In genomic region chr2:40127890-40128548, GRCh38 we compare ENCODE assay signal across 15 cellular contexts.
DNase-seq lines count a peak whose midpoint lies in the region; ATAC-seq, FAIRE-seq and TF ChIP-seq lines count a peak whose summit lies in the region.
"Had no signal": no experiment of that assay in that cellular context is flagged by ENCODE, and none has a peak within 500 bp of the region (broad histone marks: within the 10 kb centered on the region; RNA-seq: fewer than 3 reads in every experiment).

No MANE protein-coding gene starts in this region.

- H3K9me3 ChIP-seq in astrocyte (ENCODE audit: insufficient read depth, low read depth, low read length) (no peaks in the 10 kb centered on the region), mesenchymal stem cell (ENCODE audit: control insufficient read depth, low read length) (no peaks in the 10 kb centered on the region)
- H3K9me3 ChIP-seq: tibial nerve had no signal

- no peaks in the 10 kb centered on the region for H3K79me2 ChIP-seq in ACC112 (ENCODE audit: control insufficient read depth, insufficient read depth, low read length, unreplicated experiment)
- H3K79me2 ChIP-seq in astrocyte (ENCODE audit: insufficient read depth, low read length): no peaks in the 10 kb centered on the region

- H3K4me3 Mint-ChIP-seq in astrocyte (ENCODE audit: unreplicated experiment): no peak overlapping the region
- H3K4me3 Mint-ChIP-seq in activated CD4-positive, alpha-beta T cell treated with anti-CD3 and anti-CD28 coated beads, Interleukin-2, amount 10 ng/mL, durations not matched to agents 24 days and 14 days: no peak overlapping the region
- H3K4me3 Mint-ChIP-seq: central memory CD8-positive, alpha-beta T cell had no signal

- no peak overlapping the region for H2BK12ac ChIP-seq in mesenchymal stem cell (ENCODE audit: low read length in 2 of 2)

- no peak overlapping the region for H3K23ac ChIP-seq in mesenchymal stem cell (ENCODE audit: low read length in 2 of 2)

- H3K4me3 ChIP-seq in ACC112 (ENCODE audit: low read depth, low read length) (no peak overlapping the region), astrocyte (ENCODE audit: insufficient read depth, low read depth, low read length) (no peak overlapping the region), mesenchymal stem cell (ENCODE audit: insufficient read depth in 1 of 2, low read depth in 1 of 2, low read length in 2 of 2) (no peak overlapping the region)
- H3K4me3 ChIP-seq: tibial nerve had no signal

- peaks cover 25% of the 10 kb centered on the region for H3K4me1 Mint-ChIP-seq in astrocyte (ENCODE audit: low read depth, unreplicated experiment)
- peaks cover 11% of the 10 kb centered on the region for H3K4me1 Mint-ChIP-seq in activated CD4-positive, alpha-beta T cell treated with anti-CD3 and anti-CD28 coated beads, Interleukin-2, amount 10 ng/mL, durations not matched to agents 24 days and 14 days
- H3K4me1 Mint-ChIP-seq: central memory CD8-positive, alpha-beta T cell had no signal

- peaks cover 2% of the 10 kb centered on the region for H3K36me3 Mint-ChIP-seq in astrocyte (ENCODE audit: low read depth, unreplicated experiment)
- peaks cover 3% of the 10 kb centered on the region for H3K36me3 Mint-ChIP-seq in activated CD4-positive, alpha-beta T cell treated with anti-CD3 and anti-CD28 coated beads, Interleukin-2, amount 10 ng/mL, durations not matched to agents 24 days and 14 days (ENCODE audit: low read depth)

- H3K9ac ChIP-seq in astrocyte (ENCODE audit: low read length) (peak overlapping the region; percentile 53), mesenchymal stem cell (ENCODE audit: low read length) (no peak overlapping the region)

- no peaks in the 10 kb centered on the region for H3K79me1 ChIP-seq in mesenchymal stem cell (replicated peaks; ENCODE audit: low read length, poor library complexity, severe bottlenecking)

- H4K8ac ChIP-seq in mesenchymal stem cell (ENCODE audit: low read length): no peak overlapping the region

- H2AK5ac ChIP-seq in mesenchymal stem cell (ENCODE audit: low read length, severe bottlenecking): no peak overlapping the region

- no peak overlapping the region for H2BK15ac ChIP-seq in mesenchymal stem cell (ENCODE audit: low read depth, poor library complexity, severe bottlenecking)

- no peak overlapping the region for H4K91ac ChIP-seq in mesenchymal stem cell (ENCODE audit: low read length)

- no peak overlapping the region for H3K27ac Mint-ChIP-seq in astrocyte (ENCODE audit: unreplicated experiment)
- H3K27ac Mint-ChIP-seq in activated CD4-positive, alpha-beta T cell treated with anti-CD3 and anti-CD28 coated beads, Interleukin-2, amount 10 ng/mL, durations not matched to agents 24 days and 14 days: no peak overlapping the region

- no peak overlapping the region for H3K14ac ChIP-seq in mesenchymal stem cell (ENCODE audit: low read length in 2 of 2)

- H3K27me3 Mint-ChIP-seq in astrocyte (ENCODE audit: low read depth, unreplicated experiment): no peaks in the 10 kb centered on the region
- no peaks in the 10 kb centered on the region for H3K27me3 Mint-ChIP-seq in activated CD4-positive, alpha-beta T cell treated with anti-CD3 and anti-CD28 coated beads, Interleukin-2, amount 10 ng/mL, durations not matched to agents 24 days and 14 days
- H3K27me3 Mint-ChIP-seq: central memory CD8-positive, alpha-beta T cell had no signal

- no peak overlapping the region for H2BK5ac ChIP-seq in mesenchymal stem cell (ENCODE audit: low read depth, low read length, poor library complexity, severe bottlenecking)

- TF ChIP-seq CTCF in astrocyte (IDR thresholded peaks at IDR 0.05; ENCODE audit: insufficient read depth, low read depth, low read length): no peak

- intact Hi-C loops in activated CD4-positive, alpha-beta T cell treated with anti-CD3 and anti-CD28 coated beads, Interleukin-2, amount 10 ng/mL, durations not matched to agents 24 days and 14 days (cut with micrococcal nuclease): loop anchor here (10.0 kb wide), 1 partner anchor 213 kb away; no protein-coding TSS in a partner anchor

- H3K27ac ChIP-seq in ACC112 (ENCODE audit: low read depth, low read length): peak overlapping the region; percentile 29; the same call in 1 of the 2 replicates
- peak overlapping the region; percentile 50 for H3K27ac ChIP-seq in astrocyte (ENCODE audit: low read depth, low read length)
- peak overlapping the region; percentile 5 for H3K27ac ChIP-seq in mesenchymal stem cell (ENCODE audit: low read length, poor library complexity, severe bottlenecking)
- H3K27ac ChIP-seq: tibial nerve had no signal

- FAIRE-seq in astrocyte (lab: Jason Lieb, UNC): peak; percentile 96

- DNase-seq in GM04503 (ENCODE audit: low read depth) (peak; percentile 95), astrocyte (ENCODE audit: low read depth) (peak; percentile 84), mesenchymal stem cell (no peak), DMS79 (lab: John Stamatoyannopoulos, UW) (no peak), NCI-H2029 treated with DMSO at 0.1 percent for 48 hours (lab: John Stamatoyannopoulos, UW) (no peak)
- DNase-seq in activated CD4-positive, alpha-beta T cell treated with anti-CD3 and anti-CD28 coated beads, Interleukin-2, amount 10 ng/mL, durations not matched to agents 24 days and 14 days: no peak
- DNase-seq: activated CD4-positive, alpha-beta T cell treated with anti-CD3 and anti-CD28 coated beads, Interleukin-2, amount 50 U/mL, for 48 hours; activated effector memory CD4-positive, alpha-beta T cell treated with anti-CD3 and anti-CD28 coated beads, Interleukin-2, amount 50 U/mL, for 16 hours; AML-193; NCI-H1417; NCI-H524 had no signal

- H3K4me2 ChIP-seq in astrocyte (ENCODE audit: low read length): peak overlapping the region; percentile 60
- no peak overlapping the region for H3K4me2 ChIP-seq in mesenchymal stem cell (ENCODE audit: low read length, poor library complexity, severe bottlenecking)

- H3K9me3 Mint-ChIP-seq in astrocyte (ENCODE audit: unreplicated experiment): no peaks in the 10 kb centered on the region
- peaks cover 4% of the 10 kb centered on the region for H3K9me3 Mint-ChIP-seq in activated CD4-positive, alpha-beta T cell treated with anti-CD3 and anti-CD28 coated beads, Interleukin-2, amount 10 ng/mL, durations not matched to agents 24 days and 14 days
- H3K9me3 Mint-ChIP-seq: central memory CD8-positive, alpha-beta T cell had no signal

- ATAC-seq in GM21423 (IDR thresholded peaks at IDR 0.05; ENCODE audit: unreplicated experiment): no peak

- H2AFZ ChIP-seq in ACC112 (ENCODE audit: low read length, unreplicated experiment) (peak overlapping the region; percentile 51), astrocyte (ENCODE audit: low read depth, low read length) (no peak overlapping the region), mesenchymal stem cell (ENCODE audit: low read depth, low read length) (no peak overlapping the region)

- H3K4ac ChIP-seq in mesenchymal stem cell (ENCODE audit: low read depth in 1 of 2, low read length in 2 of 2): no peak overlapping the region

- H3K36me3 ChIP-seq in ACC112 (ENCODE audit: insufficient read depth, low read length) (no peaks in the 10 kb centered on the region), astrocyte (ENCODE audit: insufficient read depth, low read length) (no peaks in the 10 kb centered on the region), mesenchymal stem cell (ENCODE audit: control insufficient read depth in 1 of 2, insufficient read depth in 2 of 2, low read depth in 1 of 2, low read length in 2 of 2) (no peaks in the 10 kb centered on the region)
- H3K36me3 ChIP-seq: tibial nerve had no signal

- no peaks in the 10 kb centered on the region for H4K20me1 ChIP-seq in astrocyte (ENCODE audit: insufficient read depth, low read length)

- H3K27me3 ChIP-seq in ACC112 (ENCODE audit: insufficient read depth, low read length) (no peaks in the 10 kb centered on the region), astrocyte (ENCODE audit: insufficient read depth, low read length) (no peaks in the 10 kb centered on the region), mesenchymal stem cell (ENCODE audit: control insufficient read depth in 1 of 2, insufficient read depth in 1 of 2, low read length in 2 of 2) (no peaks in the 10 kb centered on the region)
- H3K27me3 ChIP-seq: tibial nerve had no signal

- WGBS in mesenchymal stem cell: 88% methylated on average over 5 of the region's 5 CpGs

- H2BK120ac ChIP-seq in mesenchymal stem cell (ENCODE audit: low read depth, low read length): no peak overlapping the region

- H3K4me1 ChIP-seq in ACC112 (ENCODE audit: control insufficient read depth, insufficient read depth, low read length, unreplicated experiment): peaks cover 27% of the 10 kb centered on the region
- H3K4me1 ChIP-seq in astrocyte (ENCODE audit: insufficient read depth, low read length): peaks cover 23% of the 10 kb centered on the region
- peaks cover 5% of the 10 kb centered on the region for H3K4me1 ChIP-seq in mesenchymal stem cell (ENCODE audit: control insufficient read depth, insufficient read depth, low read depth, low read length)
- H3K4me1 ChIP-seq: tibial nerve had no signal

- no peak overlapping the region for H3K18ac ChIP-seq in mesenchymal stem cell (ENCODE audit: low read depth in 1 of 2, low read length in 2 of 2)

Comparison
In these comparisons a context has a peak if more than half of its experiments do, and no peak if none do; other contexts are left out.
1. DNase-seq: peak in GM04503 (single experiment) and astrocyte (single experiment); none in mesenchymal stem cell (single experiment), DMS79 (single experiment), NCI-H2029 treated with DMSO at 0.1 percent for 48 hours (single experiment) and activated CD4-positive, alpha-beta T cell treated with anti-CD3 and anti-CD28 coated beads, Interleukin-2, amount 10 ng/mL, durations not matched to agents 24 days and 14 days (single experiment).
2. Peak in every context shown above with its lines, with median percentiles within 50 percentile points of each other: H3K27ac ChIP-seq.